Comparison of ENCODE assay signal across 8 cellular contexts in the genomic region with DNA sequence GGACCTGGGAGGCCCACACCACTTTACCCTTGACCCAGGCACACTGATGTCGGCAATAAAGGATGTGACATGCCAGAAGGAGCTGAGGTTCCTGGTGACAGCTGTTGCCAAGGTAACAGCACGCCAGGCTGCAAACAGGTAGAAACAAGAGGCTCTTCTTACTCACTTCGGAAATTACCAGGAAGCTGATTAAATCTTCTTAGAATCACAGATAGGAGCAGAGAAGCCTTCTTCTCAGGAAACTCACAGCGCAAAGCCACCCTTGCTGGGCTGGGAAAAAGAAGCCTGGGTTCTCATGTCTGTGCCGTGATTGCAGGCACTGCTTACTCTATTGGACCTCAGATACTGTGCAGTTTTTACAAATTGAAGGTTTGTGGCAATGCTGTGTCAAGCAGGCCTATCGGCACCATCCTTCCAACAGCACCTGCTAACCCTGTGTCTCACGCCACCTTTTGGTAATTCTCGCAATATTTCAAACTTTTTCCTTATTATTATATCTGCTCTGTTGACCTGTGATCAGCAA.
DNase-seq lines count a peak whose midpoint lies in the region; ATAC-seq, FAIRE-seq and TF ChIP-seq lines count a peak whose summit lies in the region.

No MANE protein-coding gene starts in this region.

- no peak for FAIRE-seq in kidney (lab: Jason Lieb, UNC)

- H3K36me3 ChIP-seq in kidney (ENCODE audit: control insufficient read depth in 1 of 2, insufficient read depth in 2 of 2, low read length in 2 of 2), result no peaks in the 10 kb centered on the region

- no peaks in the 10 kb centered on the region for H3K9me3 ChIP-seq in kidney (ENCODE audit: control insufficient read depth in 1 of 2, low read length in 2 of 2)

- no peak for TF ChIP-seq CTCF in kidney (IDR thresholded peaks at IDR 0.05; ENCODE audit: borderline replicate concordance, extremely low read depth, insufficient read depth)

- DNase-seq in NCI-H1436 (lab: John Stamatoyannopoulos, UW) (peak; percentile 18), NCI-H1436 treated with DMSO at 0.1 percent for 48 hours (lab: John Stamatoyannopoulos, UW) (no peak), activated T-cell treated with anti-CD3 and anti-CD28 coated beads for 48 hours (ENCODE audit: low read depth) (peak; percentile 66), kidney (peak; percentile 86), SW480 (ENCODE audit: low spot score) (no peak), EL (no peak)
- peak; percentile 64 for DNase-seq in stimulated activated naive CD8-positive, alpha-beta T cell treated with anti-CD3 and anti-CD28 coated beads, Interleukin-15, Interleukin-2, amounts not matched to agents 100 U/mL and 50 U/mL, for 24 hours

- intact Hi-C loops in kidney (cut with DNase I), result no loop called here

- H3K4me1 ChIP-seq in kidney (ENCODE audit: control insufficient read depth in 1 of 2, insufficient read depth in 1 of 2, low read depth in 1 of 2, low read length in 2 of 2), result no peaks in the 10 kb centered on the region

- no peak overlapping the region for H3K27ac ChIP-seq in kidney (ENCODE audit: low read depth in 2 of 2, low read length in 2 of 2)

- peak; percentile 84 for ATAC-seq in stimulated activated naive CD8-positive, alpha-beta T cell treated with anti-CD3 and anti-CD28 coated beads, Interleukin-15, Interleukin-2, amounts not matched to agents 100 U/mL and 50 U/mL, for 24 hours
- no peak for ATAC-seq in HG03159 (IDR thresholded peaks at IDR 0.05; ENCODE audit: unreplicated experiment)

- H3K4me3 ChIP-seq in kidney (ENCODE audit: low read length in 2 of 2), result no peak overlapping the region

- H3K9ac ChIP-seq in kidney (ENCODE audit: low read length in 2 of 2), result no peak overlapping the region

Comparison
In these comparisons a context has a peak if more than half of its experiments do, and no peak if none do; other contexts are left out.
1. DNase-seq: peak in NCI-H1436 (single experiment), activated T-cell treated with anti-CD3 and anti-CD28 coated beads for 48 hours (single experiment), kidney (single experiment) and stimulated activated naive CD8-positive, alpha-beta T cell treated with anti-CD3 and anti-CD28 coated beads, Interleukin-15, Interleukin-2, amounts not matched to agents 100 U/mL and 50 U/mL, for 24 hours (single experiment); none in NCI-H1436 treated with DMSO at 0.1 percent for 48 hours (single experiment), SW480 (single experiment) and EL (single experiment).